In genomic region chr22:38755911-38756532, GRCh38 we compare ENCODE assay signal across 9 cellular contexts. TPM values are rescaled to one million over a fixed set of nuclear protein-coding genes. Genes with fewer than 3 reads are reported as not detected.
A peak's percentile ranks its signal among the peaks of the same experiment; 100 is the strongest.
DNase-seq lines count a peak whose midpoint lies in the region; ATAC-seq, FAIRE-seq and TF ChIP-seq lines count a peak whose summit lies in the region.
"Had no signal": no experiment of that assay in that cellular context is flagged by ENCODE, and none has a peak within 500 bp of the region (broad histone marks: within the 10 kb centered on the region; RNA-seq: fewer than 3 reads in every experiment).

Gene SUN2 (minus strand): TSS chr22:38755998. CDS start chr22:38752628, 3,370 bp downstream.

- 3% methylated on average over 27 of the region's 68 CpGs for WGBS in smooth muscle cell (ENCODE audit: low lambda C conversion rate)

- H3K9me3 ChIP-seq in smooth muscle cell (replicated peaks; ENCODE audit: low read depth) = no peaks in the 10 kb centered on the region

- ATAC-seq in HG02623 (IDR thresholded peaks at IDR 0.05; ENCODE audit: unreplicated experiment) (peak; percentile 50), WTC11 (peak; percentile 80)

- H3K4me3 ChIP-seq in bronchial epithelial cell (ENCODE audit: low read depth, low read length) (peak within 1 kb of the TSS; percentile 59), smooth muscle cell (peak within 1 kb of the TSS; percentile 74)

- H3K4me1 Mint-ChIP-seq in WTC11 (peaks cover 19% of the 10 kb centered on the region), immature natural killer cell (peaks cover 58 to 78% of the 10 kb centered on the region in 2 donors)

- H3K4me2 ChIP-seq in smooth muscle cell = peak within 1 kb of the TSS; percentile 94

- POLR2A ChIA-PET in WTC11 (lab: Charles Lee) = no interaction called here

- H3K27me3 Mint-ChIP-seq in WTC11 (ENCODE audit: low read depth) (peaks cover 11% of the 10 kb centered on the region), immature natural killer cell (ENCODE audit: low read depth in 3 of 3) (peaks cover 15 to 26% (median 26%) of the 10 kb centered on the region in 3 donors)

- peak within 1 kb of the TSS; percentile 75 for H3K4me3 Mint-ChIP-seq in WTC11
- H3K4me3 Mint-ChIP-seq in immature natural killer cell = peak within 1 kb of the TSS; percentile 98 to 100 (median 99)

- TF ChIP-seq CTCF in WTC11 (IDR thresholded peaks at IDR 0.05) (no peak), bronchial epithelial cell (IDR thresholded peaks at IDR 0.05; ENCODE audit: insufficient read depth, low read length, severe bottlenecking) (no peak), smooth muscle cell (IDR thresholded peaks at IDR 0.05; ENCODE audit: borderline replicate concordance, insufficient read depth, poor library complexity, severe bottlenecking) (no peak)

- H3K36me3 Mint-ChIP-seq in WTC11 (no peaks in the 10 kb centered on the region), immature natural killer cell (peaks cover 27 to 37% (median 30%) of the 10 kb centered on the region in 3 donors)

- peak within 1 kb of the TSS; percentile 87 for H3K27ac ChIP-seq in smooth muscle cell (ENCODE audit: low read depth)

- DNase-seq in NCI-H1436 (lab: John Stamatoyannopoulos, UW) (peak; percentile 79), NCI-H1436 treated with DMSO at 0.1 percent for 48 hours (lab: John Stamatoyannopoulos, UW) (no peak), NCI-H1694 (lab: John Stamatoyannopoulos, UW) (peak; percentile 33), WTC11 (ENCODE audit: low spot score) (peak; percentile 80), bronchial epithelial cell (ENCODE audit: low read depth) (peak; percentile 49), immature natural killer cell (peak; percentile 96), smooth muscle cell (lab: John Stamatoyannopoulos, UW; ENCODE audit: unreplicated experiment) (peak; percentile 71)

- peaks cover 3% of the 10 kb centered on the region for H3F3A ChIP-seq in smooth muscle cell (ENCODE audit: low read depth)

- H4K20me1 ChIP-seq in smooth muscle cell (ENCODE audit: low read depth) = peaks cover 5% of the 10 kb centered on the region

- H3K9ac ChIP-seq in smooth muscle cell (ENCODE audit: low read depth) = peak within 1 kb of the TSS; percentile 75

- peaks cover 3% of the 10 kb centered on the region for H3K4me1 ChIP-seq in smooth muscle cell (ENCODE audit: low read depth)

- H2AFZ ChIP-seq in smooth muscle cell (ENCODE audit: low read depth) = peak within 1 kb of the TSS; percentile 86

- H3K27me3 ChIP-seq in bronchial epithelial cell (ENCODE audit: control insufficient read depth, insufficient read depth, low read length) (no peaks in the 10 kb centered on the region), smooth muscle cell (ENCODE audit: low read depth) (no peaks in the 10 kb centered on the region)

- no peaks in the 10 kb centered on the region for H3K9me3 Mint-ChIP-seq in WTC11
- no peaks in the 10 kb centered on the region for H3K9me3 Mint-ChIP-seq in immature natural killer cell

- no peak for FAIRE-seq in bronchial epithelial cell (lab: Jason Lieb, UNC)
- FAIRE-seq: G401.6 had no signal

- CTCF ChIA-PET in WTC11 (lab: Charles Lee) = interaction anchor here (0.9 to 2.3 kb wide), 5 partner anchors 10 to 114 kb away, joined by 3 to 14 read pairs (median 5); no protein-coding TSS in a partner anchor

- H3K27ac Mint-ChIP-seq in WTC11 (peak within 1 kb of the TSS; percentile 64), immature natural killer cell (peak within 1 kb of the TSS; percentile 96 to 100 (median 99))

- peaks cover 9% of the 10 kb centered on the region for H3K36me3 ChIP-seq in bronchial epithelial cell (ENCODE audit: control insufficient read depth, insufficient read depth, low read length)
- no peaks in the 10 kb centered on the region for H3K36me3 ChIP-seq in smooth muscle cell (ENCODE audit: low read depth)

- H3K79me2 ChIP-seq in smooth muscle cell (ENCODE audit: low read depth) = peaks cover 12% of the 10 kb centered on the region

TF ChIP-seq in WTC11, 78 proteins besides CTCF, POLR2A, EP300 and RAD21 (continues in another document):
- no peak for TF ChIP-seq ZNF138 (CRISPR knock-in tag; conservative IDR thresholded peaks at IDR 0.05)
- no peak for TF ChIP-seq GRHL2 (CRISPR knock-in tag; IDR thresholded peaks at IDR 0.05; ENCODE audit: insufficient replicate concordance, severe bottlenecking)
- TF ChIP-seq OVOL2 (CRISPR knock-in tag; IDR thresholded peaks at IDR 0.05; ENCODE audit: borderline replicate concordance) = no peak
- TF ChIP-seq MAX (CRISPR knock-in tag; IDR thresholded peaks at IDR 0.05) = no peak
- peak; percentile 46; the same call in 1 of the 2 replicates for TF ChIP-seq HMGXB4 (CRISPR knock-in tag; IDR thresholded peaks at IDR 0.05)
- no peak for TF ChIP-seq ETV6 (CRISPR knock-in tag; IDR thresholded peaks at IDR 0.05)
- TF ChIP-seq NFYB (CRISPR knock-in tag; conservative IDR thresholded peaks at IDR 0.05; ENCODE audit: low read depth) = peak; percentile 83
- TF ChIP-seq ZMAT4 (CRISPR knock-in tag; IDR thresholded peaks at IDR 0.05) = no peak
- no peak for TF ChIP-seq HMGA2 (CRISPR knock-in tag; IDR thresholded peaks at IDR 0.05)
- TF ChIP-seq MYBL2 (CRISPR knock-in tag; IDR thresholded peaks at IDR 0.05) = peak; percentile 98
- peak; percentile 90 for TF ChIP-seq SP1 (CRISPR knock-in tag; conservative IDR thresholded peaks at IDR 0.05)
- TF ChIP-seq ZNF425 (CRISPR knock-in tag; conservative IDR thresholded peaks at IDR 0.05) = no peak
- TF ChIP-seq ZBTB43 (CRISPR knock-in tag; IDR thresholded peaks at IDR 0.05) = 0 out of 2 replicates have a peak, but pooled peaks have one; percentile 24
- peak; percentile 69 for TF ChIP-seq FOXK1 (CRISPR knock-in tag; IDR thresholded peaks at IDR 0.05)
- TF ChIP-seq NR1H2 (CRISPR knock-in tag; IDR thresholded peaks at IDR 0.05) = no peak
- 0 out of 2 replicates have a peak, but pooled peaks have one; percentile 23 for TF ChIP-seq E2F5 (CRISPR knock-in tag; IDR thresholded peaks at IDR 0.05)
- peak; percentile 65; the same call in 1 of the 2 replicates for TF ChIP-seq ZBTB21 (CRISPR knock-in tag; IDR thresholded peaks at IDR 0.05; ENCODE audit: borderline replicate concordance)

RNA-seq across cellular contexts. Expression of gene SUN2, which starts in this region (rescaled TPM):
- total RNA-seq in WTC11 (2021) = 17.7 to 30.1 TPM (median 18.6 TPM) in 3 replicates
- 46.3 and 51.6 TPM in 2 replicates for total RNA-seq in bronchial epithelial cell
- 100 to 1,000 TPM; 444 to 668 (median 473) TPM for polyA plus RNA-seq in immature natural killer cell
- total RNA-seq in smooth muscle cell = 59.1 and 60.6 TPM in 2 replicates
- polyA plus RNA-seq in smooth muscle cell = 71.7 and 81.9 TPM in 2 replicates
